ENCODE assay signal across 8 cellular contexts in the genomic region with DNA sequence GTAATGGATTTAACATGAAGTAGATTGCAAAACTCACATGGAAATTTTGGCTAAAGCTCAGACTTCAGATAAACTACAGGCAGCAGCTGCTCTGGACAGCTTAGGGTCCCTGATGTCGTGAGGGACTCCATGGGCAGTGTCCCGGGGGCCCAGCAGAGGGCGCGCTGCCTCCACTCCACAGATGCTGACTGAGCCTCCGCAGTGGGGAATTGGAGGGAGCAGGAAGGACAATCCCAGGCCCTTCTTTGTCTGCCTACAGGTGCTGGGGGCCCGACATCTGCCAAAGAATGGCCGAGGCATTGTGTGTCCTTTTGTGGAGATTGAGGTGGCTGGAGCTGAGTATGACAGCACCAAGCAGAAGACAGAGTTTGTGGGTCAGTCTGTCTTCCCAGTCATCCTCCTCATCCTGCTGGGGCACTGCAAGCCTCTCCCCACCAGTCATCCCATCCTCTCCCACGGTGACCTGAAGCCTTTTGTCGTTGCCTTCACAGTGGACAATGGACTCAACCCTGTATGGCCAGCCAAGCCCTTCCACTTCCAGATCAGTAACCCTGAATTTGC. TPM values are rescaled to one million over a fixed set of nuclear protein-coding genes. Genes with fewer than 3 reads are reported as not detected.
DNase-seq lines count a peak whose midpoint lies in the region; ATAC-seq and TF ChIP-seq lines count a peak whose summit lies in the region.

No MANE protein-coding gene starts in this region.

- DNase-seq in DMS153 (lab: John Stamatoyannopoulos, UW): peak; percentile 59
- peak; percentile 77 for DNase-seq in activated T-cell treated with anti-CD3 and anti-CD28 coated beads, Interleukin-2, amount 50 U/mL, for 1 hour
- no peak for DNase-seq in esophagus squamous epithelium (lab: John Stamatoyannopoulos, UW)
- DNase-seq in naive thymus-derived CD8-positive, alpha-beta T cell: peak; percentile 47 to 82 (median 68)
- DNase-seq in stimulated activated CD8-positive, alpha-beta memory T cell treated with anti-CD3 and anti-CD28 coated beads, Interleukin-7, amount 100 ng/mL, for 48 hours (ENCODE audit: extremely low read depth in 1 of 2, low read depth in 1 of 2): peak; percentile 22 to 38

- no peak overlapping the region for H3K4me2 ChIP-seq in OCI-LY1 (ENCODE audit: low read length)

- H3K4me1 ChIP-seq in OCI-LY1 (ENCODE audit: insufficient read depth, low read length, severe bottlenecking) (no peaks in the 10 kb centered on the region), esophagus squamous epithelium (peaks cover 5 to 81% (median 22%) of the 10 kb centered on the region in 3 donors)

- peaks cover 0 to 90% (median 6%) of the 10 kb centered on the region in 3 donors for H3K36me3 Mint-ChIP-seq in naive thymus-derived CD8-positive, alpha-beta T cell

- peak overlapping the region; percentile 34 to 94 (median 90) for H3K27ac Mint-ChIP-seq in naive thymus-derived CD8-positive, alpha-beta T cell

- H3K9me3 Mint-ChIP-seq in naive thymus-derived CD8-positive, alpha-beta T cell: no peaks in the 10 kb centered on the region

- H3K4me1 Mint-ChIP-seq in naive thymus-derived CD8-positive, alpha-beta T cell: peaks cover 24 to 57% (median 43%) of the 10 kb centered on the region in 4 donors

- H3F3A ChIP-seq in OCI-LY1 (ENCODE audit: insufficient read depth, low read length): no peaks in the 10 kb centered on the region

- H3K36me3 ChIP-seq in OCI-LY1 (ENCODE audit: insufficient read depth, low read length) (peaks cover 88% of the 10 kb centered on the region), esophagus squamous epithelium (peaks cover 5 to 83% (median 15%) of the 10 kb centered on the region in 3 donors)

- ATAC-seq in HG03520 (IDR thresholded peaks at IDR 0.05; ENCODE audit: unreplicated experiment) (peak; percentile 44), HG03442 (IDR thresholded peaks at IDR 0.05; ENCODE audit: unreplicated experiment) (no peak)
- ATAC-seq in naive thymus-derived CD8-positive, alpha-beta T cell: peak; percentile 90 to 94

- no peaks in the 10 kb centered on the region for H3K27me3 ChIP-seq in OCI-LY1 (ENCODE audit: insufficient read depth, low read length)
- H3K27me3 ChIP-seq in esophagus squamous epithelium: no peaks in the 10 kb centered on the region

- TF ChIP-seq CTCF in OCI-LY1 (IDR thresholded peaks at IDR 0.05; ENCODE audit: low read length): peak; percentile 92
- TF ChIP-seq CTCF in esophagus squamous epithelium (IDR thresholded peaks at IDR 0.05): peak; percentile 73 to 97 (median 94)

- TF ChIP-seq POLR2A in esophagus squamous epithelium (IDR thresholded peaks at IDR 0.05): no peak

- H3K4me3 Mint-ChIP-seq in naive thymus-derived CD8-positive, alpha-beta T cell: peak overlapping the region in 2 of 10 donors; percentile 11 to 26

- no peak overlapping the region for H3K9ac ChIP-seq in OCI-LY1 (ENCODE audit: low read length)

- 13% methylated on average over 8 to 9 of the region's 9 CpGs for WGBS in esophagus squamous epithelium, 2 donors

- H4K20me1 ChIP-seq in OCI-LY1 (ENCODE audit: insufficient read depth, low read length): no peaks in the 10 kb centered on the region

- peaks cover 0 to 2% (median 0%) of the 10 kb centered on the region in 5 donors for H3K27me3 Mint-ChIP-seq in naive thymus-derived CD8-positive, alpha-beta T cell

- no peak overlapping the region for H3K27ac ChIP-seq in OCI-LY1 (ENCODE audit: low read depth, low read length, poor library complexity, severe bottlenecking)
- peak overlapping the region; percentile 67 to 84 (median 78) for H3K27ac ChIP-seq in esophagus squamous epithelium

- H3K4me3 ChIP-seq in OCI-LY1 (ENCODE audit: low read depth, low read length, poor library complexity, severe bottlenecking) (no peak overlapping the region), esophagus squamous epithelium (no peak overlapping the region)

- no peaks in the 10 kb centered on the region for H3K79me2 ChIP-seq in OCI-LY1 (ENCODE audit: insufficient read depth, low read length)

- intact Hi-C loops in esophagus squamous epithelium (cut with DNase I): loop anchor here (5.0 to 10.0 kb wide), 3 partner anchors 59 to 232 kb away; partner anchors contain the start of gene LPIN3

- H3K9me2 ChIP-seq in OCI-LY1 (ENCODE audit: low read depth, low read length): no peaks in the 10 kb centered on the region

- no peak overlapping the region for H2AFZ ChIP-seq in OCI-LY1 (ENCODE audit: low read length)

- H3K9me3 ChIP-seq in OCI-LY1 (ENCODE audit: low read length) (no peaks in the 10 kb centered on the region), esophagus squamous epithelium (no peaks in the 10 kb centered on the region)

- POLR2A ChIA-PET in naive thymus-derived CD8-positive, alpha-beta T cell (lab: Charles Lee): interaction anchor here (0.8 to 7.5 kb wide), 4 partner anchors 16 to 167 kb away, joined by 3 to 83 read pairs (median 32); partner anchors contain the start of genes LPIN3 and PLCG1

RNA-seq across cellular contexts. Expression of gene PLCG1, which starts 35.9 kb away (rescaled TPM):
- total RNA-seq in esophagus squamous epithelium: 10 to 100 TPM; 30.4 to 84.7 (median 47.8) TPM
- total RNA-seq in naive thymus-derived CD8-positive, alpha-beta T cell: 100 to 1,000 TPM; 384 to 393 TPM
- 10 to 100 TPM; 37.4 to 92.5 (median 53.2) TPM for polyA plus RNA-seq in naive thymus-derived CD8-positive, alpha-beta T cell

Comparison
In these comparisons a context has a peak if more than half of its experiments do, and no peak if none do; other contexts are left out.
1. RNA of gene PLCG1, which starts 35.9 kb away (total RNA-seq): 384 to 393 TPM in naive thymus-derived CD8-positive, alpha-beta T cell; 30.4 to 84.7 TPM in esophagus squamous epithelium; every median in the first group is over 4 times any median in the second.